Comparison of ENCODE assay signal across 1 cellular context in genomic region chr10:119740096-119740495, GRCh38.
TF ChIP-seq lines count a peak whose summit lies in the region.

No MANE protein-coding gene starts in this region.

TF ChIP-seq in IMR-90, 13 proteins besides CTCF, POLR2A, EP300 and RAD21:
- TF ChIP-seq MAFK (IDR thresholded peaks at IDR 0.05; ENCODE audit: low read depth, low read length) (no peak), RFX5 (IDR thresholded peaks at IDR 0.05; ENCODE audit: low read depth, low read length) (no peak), SMC3 (IDR thresholded peaks at IDR 0.05; ENCODE audit: low read depth, low read length) (no peak), FOS (IDR thresholded peaks at IDR 0.05; ENCODE audit: low read depth, low read length) (no peak), RCOR1 (IDR thresholded peaks at IDR 0.05; ENCODE audit: insufficient replicate concordance, low read length) (no peak), MAZ (IDR thresholded peaks at IDR 0.05; ENCODE audit: borderline replicate concordance, low read depth, low read length) (no peak), MXI1 (IDR thresholded peaks at IDR 0.05; ENCODE audit: borderline replicate concordance, low read depth, low read length) (no peak), ELK1 (IDR thresholded peaks at IDR 0.05; ENCODE audit: borderline replicate concordance, low read depth, low read length) (no peak), BHLHE40 (IDR thresholded peaks at IDR 0.05; ENCODE audit: low read depth, low read length) (no peak), CHD1 (IDR thresholded peaks at IDR 0.05; ENCODE audit: low read depth, low read length) (no peak), NFE2L2 (IDR thresholded peaks at IDR 0.05; ENCODE audit: low read depth, low read length) (no peak), CEBPB (IDR thresholded peaks at IDR 0.05; ENCODE audit: low read depth, low read length) (no peak), USF2 (IDR thresholded peaks at IDR 0.05; ENCODE audit: low read depth, low read length) (no peak)
